Comparison of ENCODE assay signal across 13 cellular contexts in genomic region chrX:106035064-106035463, GRCh38. TPM values are rescaled to one million over a fixed set of nuclear protein-coding genes. Genes with fewer than 3 reads are reported as not detected.
DNase-seq lines count a peak whose midpoint lies in the region; ATAC-seq and TF ChIP-seq lines count a peak whose summit lies in the region.
"Had no signal": no experiment of that assay in that cellular context is flagged by ENCODE, and none has a peak within 500 bp of the region (broad histone marks: within the 10 kb centered on the region; RNA-seq: fewer than 3 reads in every experiment).

No MANE protein-coding gene starts in this region.

- DNase-seq in heart right ventricle: no peak
- DNase-seq in left cardiac atrium: no peak
- peak; percentile 18 for DNase-seq in PC-3
- DNase-seq in fibroblast of pulmonary artery (ENCODE audit: low read depth): peak; percentile 9
- DNase-seq in psoas muscle: no peak
- DNase-seq in kidney tubule cell (ENCODE audit: low spot score): no peak
- DNase-seq: natural killer cell, NCI-H187 treated with DMSO at 0.1 percent for 48 hours, small intestine, upper lobe of right lung had no signal

- H3K27me3 ChIP-seq in heart right ventricle: peaks cover 0 to 37% (median 0%) of the 10 kb centered on the region in 7 donors
- H3K27me3 ChIP-seq in PC-3 (ENCODE audit: low read length): 0 out of 2 replicates have a peak, but pooled peaks cover 16% of the 10 kb centered on the region
- H3K27me3 ChIP-seq in psoas muscle (ENCODE audit: insufficient read depth in 3 of 3, low read length in 2 of 3): peaks cover 0 to 19% (median 0%) of the 10 kb centered on the region in 3 donors
- H3K27me3 ChIP-seq: upper lobe of right lung had no signal

- H3F3A ChIP-seq in PC-3 (ENCODE audit: low read length, unreplicated experiment): no peaks in the 10 kb centered on the region

- no peaks in the 10 kb centered on the region for H3K36me3 ChIP-seq in heart right ventricle
- H3K36me3 ChIP-seq in PC-3 (ENCODE audit: low read depth, low read length): no peaks in the 10 kb centered on the region
- H3K36me3 ChIP-seq in psoas muscle (ENCODE audit: insufficient read depth in 1 of 2, low read depth in 1 of 2): no peaks in the 10 kb centered on the region
- H3K36me3 ChIP-seq: upper lobe of right lung had no signal

- H4K20me1 ChIP-seq in PC-3 (ENCODE audit: low read length): no peaks in the 10 kb centered on the region

- no peaks in the 10 kb centered on the region for H3K9me2 ChIP-seq in PC-3 (replicated peaks; ENCODE audit: low read length)

- no peak overlapping the region for H3K4me2 ChIP-seq in PC-3 (ENCODE audit: low read length)

- BruUV-seq in PC-3 (replicated peaks; lab: Mats Ljungman, UMichigan): no TSS peak

- no peaks in the 10 kb centered on the region for H3K79me2 ChIP-seq in PC-3 (ENCODE audit: low read length)

- CTCF ChIA-PET in PC-3 (lab: Charles Lee): interaction anchor here (0.6 kb wide), 1 partner anchor 431 kb away, joined by 4 read pairs; no protein-coding TSS in a partner anchor

- no peak overlapping the region for H2AFZ ChIP-seq in PC-3 (ENCODE audit: low read length)

- POLR2A ChIA-PET in PC-3 (lab: Charles Lee; ENCODE audit: unreplicated experiment): no interaction called here

- WGBS in heart right ventricle, 2 donors: 74 to 80% methylated on average over 2 of the region's 2 CpGs
- 44 to 79% (median 72%) methylated on average over 2 of the region's 2 CpGs for WGBS in psoas muscle, 3 donors

- H3K27ac ChIP-seq in heart right ventricle: no peak overlapping the region
- no peak overlapping the region for H3K27ac ChIP-seq in PC-3 (ENCODE audit: low read length)
- no peak overlapping the region for H3K27ac ChIP-seq in psoas muscle
- H3K27ac ChIP-seq: epithelial cell of prostate, upper lobe of right lung had no signal

- no peak overlapping the region for H3K4me3 ChIP-seq in heart right ventricle
- H3K4me3 ChIP-seq in PC-3 (ENCODE audit: low read length): no peak overlapping the region
- H3K4me3 ChIP-seq in fibroblast of pulmonary artery (replicated peaks; ENCODE audit: low read depth, low read length): no peak overlapping the region
- no peak overlapping the region for H3K4me3 ChIP-seq in psoas muscle
- H3K4me3 ChIP-seq: upper lobe of right lung had no signal

- H3K9ac ChIP-seq in PC-3 (ENCODE audit: low read length): no peak overlapping the region

- no peaks in the 10 kb centered on the region for H3K9me3 ChIP-seq in heart right ventricle
- no peaks in the 10 kb centered on the region for H3K9me3 ChIP-seq in PC-3 (ENCODE audit: low read length)
- no peaks in the 10 kb centered on the region for H3K9me3 ChIP-seq in psoas muscle
- H3K9me3 ChIP-seq: upper lobe of right lung had no signal

- H3K4me1 ChIP-seq in heart right ventricle (no peaks in the 10 kb centered on the region), PC-3 (ENCODE audit: insufficient read depth, low read length) (no peaks in the 10 kb centered on the region), psoas muscle (no peaks in the 10 kb centered on the region)
- H3K4me1 ChIP-seq: upper lobe of right lung had no signal

- intact Hi-C loops in heart right ventricle (cut with DNase I): no loop called here
- intact Hi-C loops in left cardiac atrium (cut with DNase I): no loop called here
- intact Hi-C loops in PC-3 (cut with micrococcal nuclease): no loop called here
- intact Hi-C loops in psoas muscle (cut with DNase I): no loop called here

- ATAC-seq in heart right ventricle (no peak), left cardiac atrium (no peak), PC-3 (no peak), psoas muscle (no peak), GM18502 (IDR thresholded peaks at IDR 0.05; ENCODE audit: poor library complexity, unreplicated experiment) (no peak), HG02678 (IDR thresholded peaks at IDR 0.05; ENCODE audit: unreplicated experiment) (no peak)
- ATAC-seq: natural killer cell, upper lobe of right lung had no signal

- TF ChIP-seq CTCF in heart right ventricle (IDR thresholded peaks at IDR 0.05) (peak in 5 of 9 donors; percentile 16 to 29 (median 21)), PC-3 (conservative IDR thresholded peaks at IDR 0.05; ENCODE audit: low read depth, low read length) (peak; percentile 64), fibroblast of pulmonary artery (IDR thresholded peaks at IDR 0.05; ENCODE audit: low read length, missing control alignments) (peak; percentile 42), psoas muscle (IDR thresholded peaks at IDR 0.05) (no peak)

RNA-seq across cellular contexts. Expression of gene SERPINA7, which starts 3.5 kb away (rescaled TPM):
- not detected for total RNA-seq in heart right ventricle
- not detected for polyA plus RNA-seq in heart right ventricle
- not detected for total RNA-seq in left cardiac atrium
- total RNA-seq in PC-3 (2014; rRNA removed): not detected in 2 replicates
- not detected for total RNA-seq in psoas muscle
- polyA plus RNA-seq in psoas muscle: not detected
- total RNA-seq: natural killer cell, upper lobe of right lung had no signal

Comparison
In these comparisons a context has a peak if more than half of its experiments do, and no peak if none do; other contexts are left out.
1. DNase-seq: peak in PC-3 (single experiment) and fibroblast of pulmonary artery (single experiment); none in heart right ventricle (0 of 2), left cardiac atrium (single experiment), psoas muscle (0 of 2) and kidney tubule cell (single experiment).